9 cellular contexts compared by ENCODE assay signal in genomic region chr17:43846221-43846712, GRCh38. TPM values are rescaled to one million over a fixed set of nuclear protein-coding genes. Genes with fewer than 3 reads are reported as not detected.
DNase-seq lines count a peak whose midpoint lies in the region; ATAC-seq and TF ChIP-seq lines count a peak whose summit lies in the region.
"Had no signal": no experiment of that assay in that cellular context is flagged by ENCODE, and none has a peak within 500 bp of the region (broad histone marks: within the 10 kb centered on the region; RNA-seq: fewer than 3 reads in every experiment).

No MANE protein-coding gene starts in this region.

- peak; percentile 100 for TF ChIP-seq CTCF in fibroblast of villous mesenchyme (IDR thresholded peaks at IDR 0.05; ENCODE audit: insufficient read depth, low read depth, low read length)

- H3K4me2 ChIP-seq in neuronal stem cell (ENCODE audit: insufficient read depth, low read length, poor library complexity, severe bottlenecking): no peak overlapping the region

- H3K4me3 ChIP-seq in fibroblast of villous mesenchyme (ENCODE audit: low read depth, low read length) (no peak overlapping the region), neuronal stem cell (ENCODE audit: low read length in 2 of 2) (no peak overlapping the region), subcutaneous abdominal adipose tissue (ENCODE audit: low read depth in 1 of 5, low read length in 5 of 5) (peak overlapping the region in 4 of 5 donors; percentile 31 to 80 (median 70))

- H4K8ac ChIP-seq in neuronal stem cell (ENCODE audit: low read depth, low read length): no peak overlapping the region

- no peaks in the 10 kb centered on the region for H3K9me3 ChIP-seq in neuronal stem cell (replicated peaks in 1 of 2; ENCODE audit: control insufficient read depth in 2 of 2, insufficient read depth in 1 of 2, low read depth in 1 of 2, low read length in 2 of 2)
- no peaks in the 10 kb centered on the region for H3K9me3 ChIP-seq in subcutaneous abdominal adipose tissue (ENCODE audit: control insufficient read depth in 5 of 5, low read length in 5 of 5)

- H2AFZ ChIP-seq in neuronal stem cell (ENCODE audit: low read length): peak overlapping the region; percentile 68

- no peak overlapping the region for H2AK5ac ChIP-seq in neuronal stem cell (ENCODE audit: low read depth, low read length)

- no peak overlapping the region for H2BK12ac ChIP-seq in neuronal stem cell (ENCODE audit: low read length)

- ATAC-seq in activated T-helper 17 cell treated with anti-CD3 and anti-CD28 coated beads, Interleukin-2, amount 50 U/mL, for 72 hours (replicated peaks): peak; percentile 95
- ATAC-seq in HG02973 (IDR thresholded peaks at IDR 0.05; ENCODE audit: unreplicated experiment): no peak

- DNase-seq in DMS53 treated with DMSO at 0.1 percent for 48 hours (lab: John Stamatoyannopoulos, UW; ENCODE audit: unreplicated experiment) (peak; percentile 82), HuH-7 (ENCODE audit: low spot score) (peak; percentile 93), RKO (ENCODE audit: low spot score) (peak; percentile 65), fibroblast of villous mesenchyme (ENCODE audit: low read depth) (peak; percentile 68), neuronal stem cell (ENCODE audit: low spot score) (peak; percentile 64)

- no peaks in the 10 kb centered on the region for H3K4me1 Mint-ChIP-seq in activated T-helper 17 cell treated with anti-CD3 and anti-CD28 coated beads, Interleukin-2, amount 50 U/mL, for 72 hours

- peaks cover 16% of the 10 kb centered on the region for H3K27me3 Mint-ChIP-seq in activated T-helper 17 cell treated with anti-CD3 and anti-CD28 coated beads, Interleukin-2, amount 50 U/mL, for 72 hours

- H3K36me3 ChIP-seq in neuronal stem cell (replicated peaks in 1 of 2; ENCODE audit: control insufficient read depth in 2 of 2, insufficient read depth in 2 of 2, low read length in 2 of 2) (no peaks in the 10 kb centered on the region), subcutaneous abdominal adipose tissue (ENCODE audit: control insufficient read depth in 5 of 5, insufficient read depth in 5 of 5, low read length in 5 of 5) (no peaks in the 10 kb centered on the region)

- no peak overlapping the region for H3K4me3 Mint-ChIP-seq in activated T-helper 17 cell treated with anti-CD3 and anti-CD28 coated beads, Interleukin-2, amount 50 U/mL, for 72 hours

- no CpG with 5 or more reads among the region's 13 CpGs for WGBS in neuronal stem cell (ENCODE audit: extremely low coverage in 2 of 2, insufficient read length in 2 of 2, insufficient replicate concordance in 1 of 2), 2 donors

- no peak overlapping the region for H3K27ac Mint-ChIP-seq in activated T-helper 17 cell treated with anti-CD3 and anti-CD28 coated beads, Interleukin-2, amount 50 U/mL, for 72 hours

- no peak overlapping the region for H2BK5ac ChIP-seq in neuronal stem cell (ENCODE audit: low read length)

- no peak overlapping the region for H3K23ac ChIP-seq in neuronal stem cell (ENCODE audit: low read depth, low read length, poor library complexity)

- no peak overlapping the region for H2BK15ac ChIP-seq in neuronal stem cell (ENCODE audit: low read length)

- no peak overlapping the region for H3K4ac ChIP-seq in neuronal stem cell (ENCODE audit: low read length)

- H3K14ac ChIP-seq in neuronal stem cell (ENCODE audit: low read length): no peak overlapping the region

- H3K4me1 ChIP-seq in neuronal stem cell (ENCODE audit: control insufficient read depth in 2 of 2, insufficient read depth in 1 of 2, low read depth in 1 of 2, low read length in 2 of 2): peaks cover 3 to 6% of the 10 kb centered on the region in 2 donors
- H3K4me1 ChIP-seq in subcutaneous abdominal adipose tissue (ENCODE audit: control insufficient read depth in 5 of 5, insufficient read depth in 5 of 5, low read length in 5 of 5): peaks cover 0 to 20% (median 14%) of the 10 kb centered on the region in 5 donors

- H3K18ac ChIP-seq in neuronal stem cell (ENCODE audit: low read length): no peak overlapping the region

- H2BK120ac ChIP-seq in neuronal stem cell (ENCODE audit: low read depth, low read length): no peak overlapping the region

- H3K36me3 Mint-ChIP-seq in activated T-helper 17 cell treated with anti-CD3 and anti-CD28 coated beads, Interleukin-2, amount 50 U/mL, for 72 hours (ENCODE audit: low read depth): no peaks in the 10 kb centered on the region

- H3K79me1 ChIP-seq in neuronal stem cell (ENCODE audit: low read depth, low read length): no peaks in the 10 kb centered on the region

- H3K27me3 ChIP-seq in neuronal stem cell (ENCODE audit: control insufficient read depth in 3 of 3, insufficient read depth in 3 of 3, low read depth in 1 of 3, low read length in 3 of 3) (peaks cover 0 to 11% (median 3%) of the 10 kb centered on the region in 3 experiments), subcutaneous abdominal adipose tissue (ENCODE audit: control insufficient read depth in 5 of 5, insufficient read depth in 4 of 5, low read length in 5 of 5) (peaks cover 0 to 2% (median 0%) of the 10 kb centered on the region in 5 donors)

- no peak overlapping the region for H4K91ac ChIP-seq in neuronal stem cell (ENCODE audit: low read depth, low read length, poor library complexity)

- H3K9ac ChIP-seq in neuronal stem cell (ENCODE audit: low read depth, low read length, poor library complexity) (no peak overlapping the region), subcutaneous abdominal adipose tissue (ENCODE audit: low read length in 5 of 5) (peak overlapping the region in 3 of 5 donors; percentile 38 to 65 (median 59))

- no peaks in the 10 kb centered on the region for H3K9me3 Mint-ChIP-seq in activated T-helper 17 cell treated with anti-CD3 and anti-CD28 coated beads, Interleukin-2, amount 50 U/mL, for 72 hours

- H3K27ac ChIP-seq in neuronal stem cell (replicated peaks; ENCODE audit: low read length): no peak overlapping the region
- peak overlapping the region; percentile 55 for H3K27ac ChIP-seq in subcutaneous abdominal adipose tissue (ENCODE audit: low read depth, low read length)
- H3K27ac ChIP-seq: epithelial cell of prostate had no signal

RNA-seq across cellular contexts. Expression of gene CD300LG, which starts 0.7 kb away (rescaled TPM):
- total RNA-seq in activated T-helper 17 cell treated with anti-CD3 and anti-CD28 coated beads, Interleukin-2, amount 50 U/mL, for 72 hours: not detected
- total RNA-seq in fibroblast of villous mesenchyme: not detected in 2 replicates
- 0.04 TPM for polyA plus RNA-seq in neuronal stem cell (2013, experiment 1 of 2)
- 0.03 TPM for polyA plus RNA-seq in neuronal stem cell (2013, experiment 2 of 2)

RNA-seq across cellular contexts. Expression of gene MPP3, which starts 13.3 kb away (rescaled TPM):
- total RNA-seq in activated T-helper 17 cell treated with anti-CD3 and anti-CD28 coated beads, Interleukin-2, amount 50 U/mL, for 72 hours: under 1 TPM; 0.43 to 0.58 TPM
- total RNA-seq in fibroblast of villous mesenchyme: 8.7 and 9.1 TPM in 2 replicates
- polyA plus RNA-seq in neuronal stem cell (2013, experiment 1 of 2): 5.1 TPM
- polyA plus RNA-seq in neuronal stem cell (2013, experiment 2 of 2): 5.9 TPM

Comparison
In these comparisons a context has a peak if more than half of its experiments do, and no peak if none do; other contexts are left out.
1. H3K4me3 ChIP-seq: peak in subcutaneous abdominal adipose tissue (4 of 5); none in fibroblast of villous mesenchyme (single experiment) and neuronal stem cell (0 of 2).
2. Peak in every context shown above with its lines, with median percentiles within 50 percentile points of each other: DNase-seq.